ENCODE assay signal across 17 cellular contexts in the genomic region with DNA sequence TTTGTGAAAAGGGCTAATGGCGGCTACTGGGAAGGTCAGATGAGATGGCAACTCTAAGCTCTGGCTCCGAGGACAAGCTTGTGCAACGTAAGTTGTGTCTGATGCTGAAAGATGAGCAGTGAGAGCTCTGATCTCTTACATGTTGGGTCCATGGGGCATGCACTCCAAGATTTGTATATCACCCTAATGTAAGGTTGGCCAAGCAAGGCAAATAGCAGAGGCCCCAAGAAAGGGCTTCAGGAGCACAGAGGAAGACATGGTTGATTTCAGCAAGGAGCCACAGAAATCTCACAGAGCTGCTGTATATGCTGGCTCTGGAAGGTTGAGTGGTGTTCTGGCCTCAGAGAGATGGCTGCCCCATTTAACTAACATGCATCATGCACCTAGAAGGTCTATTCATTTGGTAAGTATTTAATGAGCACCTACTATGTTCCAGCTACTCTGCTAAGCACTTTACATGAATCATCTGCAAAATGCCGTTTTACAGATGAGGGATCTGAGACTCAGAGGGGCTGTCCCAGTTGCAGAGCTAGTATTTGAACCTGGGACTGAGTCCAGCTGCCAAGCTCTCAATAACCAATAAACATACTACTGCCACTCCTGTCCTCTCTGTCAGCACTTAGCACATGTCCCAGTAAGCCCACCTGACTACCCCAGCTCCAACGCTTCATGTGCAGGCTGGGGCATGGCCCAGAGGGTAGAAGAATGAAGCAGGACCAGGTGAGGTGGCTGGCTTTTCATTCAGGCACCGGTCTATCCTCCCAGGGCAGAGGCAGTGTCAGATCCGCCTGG. TPM values are rescaled to one million over a fixed set of nuclear protein-coding genes. Genes with fewer than 3 reads are reported as not detected.
"Had no signal": no experiment of that assay in that cellular context is flagged by ENCODE, and none has a peak within 500 bp of the region (broad histone marks: within the 10 kb centered on the region; RNA-seq: fewer than 3 reads in every experiment).

No MANE protein-coding gene starts in this region.

- H3K27ac Mint-ChIP-seq: memory B cell had no signal

- H3K4me1 Mint-ChIP-seq: naive thymus-derived CD8-positive, alpha-beta T cell had no signal

- H3K4me2 ChIP-seq: hepatocyte had no signal

- H2AFZ ChIP-seq: hepatocyte had no signal

- H3K9me3 Mint-ChIP-seq: memory B cell; naive thymus-derived CD8-positive, alpha-beta T cell had no signal

- H3K36me3 ChIP-seq: ascending aorta, breast epithelium, left ventricle myocardium inferior, spleen, tibial nerve had no signal

- DNase-seq: activated naive CD4-positive, alpha-beta T cell treated with Interleukin-2 at 50 U/mL for 16 hours; kidney; left ventricle myocardium inferior; psoas muscle; spleen; stimulated activated CD4-positive, alpha-beta T cell treated with anti-CD3 and anti-CD28 coated beads, Interleukin-1b, Interleukin-23, amount 100 ng/mL, for 48 hours; T-helper 9 cell had no signal

- H3K27me3 ChIP-seq: ascending aorta, breast epithelium, dorsolateral prefrontal cortex, spleen, tibial nerve had no signal

- H3K36me3 Mint-ChIP-seq: naive thymus-derived CD8-positive, alpha-beta T cell had no signal

- H3K79me2 ChIP-seq: hepatocyte had no signal

- H3K27ac ChIP-seq: ascending aorta, breast epithelium, dorsolateral prefrontal cortex, hepatocyte, left ventricle myocardium inferior, psoas muscle, spleen, tibial nerve had no signal

- FAIRE-seq: endometrium, kidney had no signal

- H3K4me3 Mint-ChIP-seq: memory B cell; naive thymus-derived CD8-positive, alpha-beta T cell had no signal

- ATAC-seq: activated CD4-positive, CD25-positive, alpha-beta regulatory T cell treated with anti-CD3 and anti-CD28 coated beads, Interleukin-2, amount 50 U/mL, for 24 hours; naive thymus-derived CD8-positive, alpha-beta T cell; psoas muscle; sciatic nerve had no signal

- H3K9me3 ChIP-seq: ascending aorta, breast epithelium, left ventricle myocardium inferior, psoas muscle, spleen, tibial nerve had no signal

- H3K4me3 ChIP-seq: ascending aorta, breast epithelium, dorsolateral prefrontal cortex, hepatocyte, left ventricle myocardium inferior, psoas muscle, spleen, tibial nerve had no signal

- H3K4me1 ChIP-seq: ascending aorta, breast epithelium, left ventricle myocardium inferior, psoas muscle, spleen, tibial nerve had no signal

RNA-seq across cellular contexts. Expression of gene ATP2B2, which starts 27.7 kb away (rescaled TPM):
- total RNA-seq: ascending aorta; left ventricle myocardium inferior; naive thymus-derived CD8-positive, alpha-beta T cell had no signal
- polyA plus RNA-seq: naive thymus-derived CD8-positive, alpha-beta T cell had no signal
